24 cellular contexts compared by ENCODE assay signal in the genomic region with DNA sequence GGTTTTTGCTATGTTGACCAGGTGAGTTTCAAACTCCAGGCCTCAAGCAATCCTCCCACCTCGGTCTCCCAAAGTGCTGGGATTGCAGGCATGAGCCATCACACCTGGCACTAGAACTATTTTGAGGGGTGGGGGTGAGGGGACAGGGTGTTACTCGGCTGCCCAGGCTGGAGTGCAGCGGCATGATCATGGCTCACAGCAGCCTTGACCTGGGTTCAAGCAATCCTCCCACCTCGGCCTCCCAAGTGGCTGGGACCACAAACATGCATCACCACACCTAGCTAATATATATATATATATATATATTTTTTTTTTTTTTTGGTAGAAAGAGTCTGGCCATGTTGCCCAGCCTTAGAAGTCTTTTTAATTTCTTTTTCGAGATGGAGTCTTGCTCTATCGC. TPM values are rescaled to one million over a fixed set of nuclear protein-coding genes. Genes with fewer than 3 reads are reported as not detected.
DNase-seq lines count a peak whose midpoint lies in the region; ATAC-seq, FAIRE-seq and TF ChIP-seq lines count a peak whose summit lies in the region.
"Had no signal": no experiment of that assay in that cellular context is flagged by ENCODE, and none has a peak within 500 bp of the region (broad histone marks: within the 10 kb centered on the region; RNA-seq: fewer than 3 reads in every experiment).

No MANE protein-coding gene starts in this region.

- no peaks in the 10 kb centered on the region for H3K36me3 Mint-ChIP-seq in osteocyte (ENCODE audit: unreplicated experiment)

- in situ Hi-C loops in K562 (cut with MboI): no loop called here

- TF ChIP-seq POLR2A in K562 (conservative IDR thresholded peaks at IDR 0.05) (no peak), uterus (IDR thresholded peaks at IDR 0.05) (no peak)

- H3K4me2 ChIP-seq in K562 (ENCODE audit: insufficient read depth, low read length): no peak overlapping the region
- H3K4me2 ChIP-seq: GM23338 had no signal

- POLR2A ChIA-PET in K562 (lab: Yijun Ruan, JAX): interaction anchor here (0.6 kb wide), 1 partner anchor 132 kb away, joined by 5 read pairs; no protein-coding TSS in a partner anchor

- no TSS peak for BruUV-seq in K562 (replicated peaks; lab: Mats Ljungman, UMichigan)

- no peak for TF ChIP-seq EP300 in K562 (IDR thresholded peaks at IDR 0.05; ENCODE audit: low read length)

- H3K9me3 Mint-ChIP-seq in osteocyte (ENCODE audit: unreplicated experiment): no peaks in the 10 kb centered on the region
- H3K9me3 Mint-ChIP-seq: CD4-positive, alpha-beta T cell had no signal

- H3K9me3 ChIP-seq in K562 (replicated peaks; ENCODE audit: control insufficient read depth, insufficient read depth, low read depth, low read length) (peaks cover 5% of the 10 kb centered on the region; the same call in 1 of the 2 replicates), uterus (no peaks in the 10 kb centered on the region)
- H3K9me3 ChIP-seq: HAP-1, MG63 had no signal

- TF ChIP-seq CTCF in K562 (IDR thresholded peaks at IDR 0.05 in 2 of 3, conservative IDR thresholded peaks at IDR 0.05 in 1 of 3; ENCODE audit: insufficient read depth in 2 of 3, low read depth in 1 of 3, low read length in 3 of 3) (no peak), osteocyte (IDR thresholded peaks at IDR 0.05) (no peak), uterus (IDR thresholded peaks at IDR 0.05) (no peak)

- H3K36me3 ChIP-seq in K562 (ENCODE audit: control insufficient read depth, insufficient read depth, low read length) (no peaks in the 10 kb centered on the region), uterus (no peaks in the 10 kb centered on the region)
- H3K36me3 ChIP-seq: HAP-1, MG63 had no signal

- H3K27me3 ChIP-seq in K562 (ENCODE audit: control insufficient read depth in 2 of 2, insufficient read depth in 2 of 2, low read length in 2 of 2): no peaks in the 10 kb centered on the region
- no peaks in the 10 kb centered on the region for H3K27me3 ChIP-seq in uterus
- H3K27me3 ChIP-seq: MG63 had no signal

- H3K27ac ChIP-seq in K562 (ENCODE audit: extremely low read depth, low read depth, low read length): no peak overlapping the region
- H3K27ac ChIP-seq in uterus: peak overlapping the region; percentile 79 to 83

- CTCF ChIA-PET in K562 (lab: Yijun Ruan, JAX; ENCODE audit: low intra/inter-chr PET ratio): no interaction called here

- H3K27me3 Mint-ChIP-seq in osteocyte (ENCODE audit: unreplicated experiment): peaks cover 5% of the 10 kb centered on the region
- H3K27me3 Mint-ChIP-seq: CD4-positive, alpha-beta T cell had no signal

- H3K27ac Mint-ChIP-seq in osteocyte (ENCODE audit: unreplicated experiment): peak overlapping the region; percentile 97
- H3K27ac Mint-ChIP-seq: CD4-positive, alpha-beta T cell; GM23338 had no signal

- H3K79me2 ChIP-seq in K562 (ENCODE audit: control insufficient read depth, insufficient read depth, low read length): no peaks in the 10 kb centered on the region

- no peak overlapping the region for H3K4me3 ChIP-seq in K562
- no peak overlapping the region for H3K4me3 ChIP-seq in uterus
- H3K4me3 ChIP-seq: GM23338, HAP-1, MG63 had no signal

- peak overlapping the region; percentile 26; the same call in 1 of the 2 replicates for H2AFZ ChIP-seq in K562 (ENCODE audit: low read depth, low read length)
- H2AFZ ChIP-seq: GM23338 had no signal

- no peak for FAIRE-seq in K562 (lab: Jason Lieb, UNC)
- FAIRE-seq: D721Med, G401.6 had no signal

- 67% methylated on average over 6 of the region's 6 CpGs for WGBS in K562 (ENCODE audit: insufficient coverage, low coverage, missing lambda C conversion rate)

- peak; percentile 19 for DNase-seq in activated effector memory CD4-positive, alpha-beta T cell treated with anti-CD3 and anti-CD28 coated beads, Interleukin-2, amount 50 U/mL, for 16 hours
- no peak for DNase-seq in activated effector memory CD4-positive, alpha-beta T cell treated with Interleukin-2 at 50 U/mL for 16 hours
- no peak for DNase-seq in K562 (ENCODE audit: extremely low read depth in 1 of 4, low spot score in 3 of 4)
- DNase-seq in osteocyte (ENCODE audit: extremely low spot score, unreplicated experiment): no peak
- DNase-seq in uterus: peak in 1 of 2 donors; percentile 13
- no peak for DNase-seq in NCI-H1092 (lab: John Stamatoyannopoulos, UW)
- no peak for DNase-seq in activated CD4-positive, alpha-beta T cell treated with anti-CD3 and anti-CD28 coated beads for 48 hours
- DNase-seq: 8988T; CD4-positive, alpha-beta T cell; DMS53; KG1; MG63; NCI-H2029; NCI-H446 treated with DMSO at 0.1 percent for 48 hours; NCI-H526; NCI-H82; NK-92 treated with Interleukin-12 subunit alpha and Interleukin-12 subunit beta, amount 100 ng/mL, for 24 hours; PC-3 had no signal

- no peak overlapping the region for H3K4me3 Mint-ChIP-seq in osteocyte (ENCODE audit: unreplicated experiment)
- H3K4me3 Mint-ChIP-seq: CD4-positive, alpha-beta T cell; GM23338 had no signal

- H3K4me1 ChIP-seq in K562 (replicated peaks in 1 of 2; ENCODE audit: control insufficient read depth in 2 of 2, insufficient read depth in 2 of 2, low read length in 2 of 2) (peaks cover 24 to 41% of the 10 kb centered on the region in 2 experiments), uterus (peaks cover 7 to 11% of the 10 kb centered on the region in 2 donors)

- peak overlapping the region in 1 of 2 experiments; percentile 39; a peak in 1 of 4 replicates for H3K9ac ChIP-seq in K562 (ENCODE audit: insufficient read depth in 1 of 2, low read depth in 2 of 2, low read length in 2 of 2)

- no peak for TF ChIP-seq RAD21 in K562 (CRISPR knock-in tag; conservative IDR thresholded peaks at IDR 0.05 in 1 of 2, IDR thresholded peaks at IDR 0.05 in 1 of 2)

- no peaks in the 10 kb centered on the region for H4K20me1 ChIP-seq in K562 (replicated peaks; ENCODE audit: control insufficient read depth, insufficient read depth, low read length)

- intact Hi-C loops in K562 (cut with micrococcal nuclease) (no loop called here), uterus (cut with DNase I; ENCODE audit: low total_unique reads) (no loop called here)

- ATAC-seq in K562 (no peak), HG03439 (IDR thresholded peaks at IDR 0.05; ENCODE audit: unreplicated experiment) (no peak)
- ATAC-seq: GM23338, PC-3 had no signal

- H3K9me1 ChIP-seq in K562 (ENCODE audit: control insufficient read depth, insufficient read depth, low read length): no peaks in the 10 kb centered on the region

- peaks cover 48% of the 10 kb centered on the region for H3K4me1 Mint-ChIP-seq in osteocyte (ENCODE audit: unreplicated experiment)

RNA-seq across cellular contexts. Expression of a gene that starts 17.1 kb away (rescaled TPM):
- 6.0 and 26.3 TPM in 2 replicates for total RNA-seq in K562 (2011; cell fraction: chromatin; rRNA removed; ENCODE audit: low replicate concordance)
- total RNA-seq in K562 (2011; cell fraction: nucleolus; rRNA removed): 38.8 and 53.5 TPM in 2 replicates
- 31.1 and 36.4 TPM in 2 replicates for total RNA-seq in K562 (2011; cell fraction: nucleoplasm; rRNA removed)
- total RNA-seq in K562 (2014; rRNA removed) (49.6 and 70.6 TPM in 2 replicates), K562 (2014; rRNA removed; fragmentation: Illumina TruSeq; extraction: Trizol) (41.0 and 51.5 TPM in 2 replicates), K562 (2015; rRNA removed; fragmentation: Illumina TruSeq; extraction: Trizol) (155 and 161 TPM in 2 replicates), K562 (2021) (163 and 164 TPM in 2 replicates), osteocyte (1,725 and 1,814 TPM in 2 replicates), uterus (1,000 to 10,000 TPM in 1 of 4 donors, 100 to 1,000 TPM in 2, 10 to 100 TPM in 1; 22.2 to 1,343 (median 242) TPM)
- polyA plus RNA-seq in K562 (2011; rRNA removed) (22.7 and 77.6 TPM in 2 replicates), K562 (2014; fragmentation: Illumina TruSeq; extraction: Trizol) (242 and 297 TPM in 2 replicates), K562 (2014; fragmentation: Nextera tagmentation; extraction: Ambion mirVana) (100 to 1,000 TPM; 452 to 461 TPM), K562 (2014; rRNA removed) (77.7 and 150 TPM in 2 replicates)
- 128 TPM in 2 replicates for polyA plus RNA-seq in K562 (2011; cell fraction: cytosol; rRNA removed)
- polyA plus RNA-seq in K562 (2011; cell fraction: nucleus; rRNA removed): 28.0 and 34.2 TPM in 2 replicates
- 478 and 481 TPM in 2 replicates for polyA plus RNA-seq in K562 (2012)
- polyA minus RNA-seq in K562 (2011; rRNA and poly(A)+ RNA removed): 19.8 and 26.3 TPM in 2 replicates
- polyA minus RNA-seq in K562 (2011; cell fraction: cytosol; rRNA and poly(A)+ RNA removed): 49.6 and 95.7 TPM in 2 replicates
- 6.9 and 19.4 TPM in 2 replicates for polyA minus RNA-seq in K562 (2011; cell fraction: nucleus; rRNA and poly(A)+ RNA removed)

RNA-seq across cellular contexts. Expression of a gene that starts 23.9 kb away (rescaled TPM):
- total RNA-seq in K562 (2011; cell fraction: chromatin; rRNA removed; ENCODE audit: low replicate concordance): 394 and 929 TPM in 2 replicates
- total RNA-seq in K562 (2011; cell fraction: nucleolus; rRNA removed): 1,445 and 1,483 TPM in 2 replicates
- 1,061 and 1,262 TPM in 2 replicates for total RNA-seq in K562 (2011; cell fraction: nucleoplasm; rRNA removed)
- total RNA-seq in K562 (2014; rRNA removed) (793 and 818 TPM in 2 replicates), K562 (2014; rRNA removed; fragmentation: Illumina TruSeq; extraction: Trizol) (572 and 787 TPM in 2 replicates), K562 (2015; rRNA removed; fragmentation: Illumina TruSeq; extraction: Trizol) (979 and 985 TPM in 2 replicates), K562 (2021) (691 and 717 TPM in 2 replicates), osteocyte (352 and 355 TPM in 2 replicates), uterus (100 to 1,000 TPM in 2 of 4 donors, 10 to 100 TPM in 2; 13.4 to 672 (median 239) TPM)
- polyA plus RNA-seq in K562 (2011; rRNA removed) (900 and 1,311 TPM in 2 replicates), K562 (2014; fragmentation: Illumina TruSeq; extraction: Trizol) (1,966 and 1,984 TPM in 2 replicates), K562 (2014; fragmentation: Nextera tagmentation; extraction: Ambion mirVana) (1,000 to 10,000 TPM; 4,252 to 5,579 TPM), K562 (2014; rRNA removed) (974 and 999 TPM in 2 replicates)
- 2,724 and 2,737 TPM in 2 replicates for polyA plus RNA-seq in K562 (2011; cell fraction: cytosol; rRNA removed)
- 780 and 1,049 TPM in 2 replicates for polyA plus RNA-seq in K562 (2011; cell fraction: nucleus; rRNA removed)
- 1,084 and 1,212 TPM in 2 replicates for polyA plus RNA-seq in K562 (2012)
- polyA minus RNA-seq in K562 (2011; rRNA and poly(A)+ RNA removed): 752 and 801 TPM in 2 replicates
- polyA minus RNA-seq in K562 (2011; cell fraction: cytosol; rRNA and poly(A)+ RNA removed): 577 and 662 TPM in 2 replicates
- 139 and 266 TPM in 2 replicates for polyA minus RNA-seq in K562 (2011; cell fraction: nucleus; rRNA and poly(A)+ RNA removed)

RNA-seq across cellular contexts. Expression of a gene that starts 30.1 kb away (rescaled TPM):
- total RNA-seq in K562 (2011; cell fraction: chromatin; rRNA removed; ENCODE audit: low replicate concordance): 6.5 and 20.8 TPM in 2 replicates
- total RNA-seq in K562 (2011; cell fraction: nucleolus; rRNA removed): 47.0 and 138 TPM in 2 replicates
- 31.5 and 44.9 TPM in 2 replicates for total RNA-seq in K562 (2011; cell fraction: nucleoplasm; rRNA removed)
- total RNA-seq in K562 (2014; rRNA removed) (52.8 and 187 TPM in 2 replicates), K562 (2014; rRNA removed; fragmentation: Illumina TruSeq; extraction: Trizol) (137 and 145 TPM in 2 replicates), K562 (2015; rRNA removed; fragmentation: Illumina TruSeq; extraction: Trizol) (290 and 356 TPM in 2 replicates), K562 (2021) (693 and 698 TPM in 2 replicates), osteocyte (671 and 698 TPM in 2 replicates), uterus (100 to 1,000 TPM in 3 of 4 donors, 10 to 100 TPM in 1; 27.8 to 926 (median 269) TPM)
- polyA plus RNA-seq in K562 (2011; rRNA removed) (205 and 655 TPM in 2 replicates), K562 (2014; fragmentation: Illumina TruSeq; extraction: Trizol) (472 and 547 TPM in 2 replicates), K562 (2014; fragmentation: Nextera tagmentation; extraction: Ambion mirVana) (1,000 to 10,000 TPM; 3,629 to 4,872 TPM), K562 (2014; rRNA removed) (255 and 328 TPM in 2 replicates)
- 600 and 1,150 TPM in 2 replicates for polyA plus RNA-seq in K562 (2011; cell fraction: cytosol; rRNA removed)
- polyA plus RNA-seq in K562 (2011; cell fraction: nucleus; rRNA removed): 59.9 and 198 TPM in 2 replicates
- polyA plus RNA-seq in K562 (2012): 488 and 506 TPM in 2 replicates
- polyA minus RNA-seq in K562 (2011; rRNA and poly(A)+ RNA removed): 69.9 and 190 TPM in 2 replicates
- 143 and 401 TPM in 2 replicates for polyA minus RNA-seq in K562 (2011; cell fraction: cytosol; rRNA and poly(A)+ RNA removed)
- polyA minus RNA-seq in K562 (2011; cell fraction: nucleus; rRNA and poly(A)+ RNA removed): 14.8 and 71.3 TPM in 2 replicates

RNA-seq across cellular contexts. Expression of a gene that starts 31.6 kb away (rescaled TPM):
- 45.4 and 151 TPM in 2 replicates for total RNA-seq in K562 (2011; cell fraction: chromatin; rRNA removed; ENCODE audit: low replicate concordance)
- total RNA-seq in K562 (2011; cell fraction: nucleolus; rRNA removed): 117 and 141 TPM in 2 replicates
- total RNA-seq in K562 (2011; cell fraction: nucleoplasm; rRNA removed): 54.9 and 57.5 TPM in 2 replicates
- total RNA-seq in K562 (2014; rRNA removed): 22.7 and 26.2 TPM in 2 replicates
- 2.1 and 2.5 TPM in 2 replicates for total RNA-seq in K562 (2014; rRNA removed; fragmentation: Illumina TruSeq; extraction: Trizol)
- total RNA-seq in K562 (2015; rRNA removed; fragmentation: Illumina TruSeq; extraction: Trizol): 7.6 and 9.7 TPM in 2 replicates
- 33.6 and 37.1 TPM in 2 replicates for total RNA-seq in K562 (2021)
- 14.0 and 22.7 TPM in 2 replicates for polyA plus RNA-seq in K562 (2011; rRNA removed)
- 20.4 and 42.5 TPM in 2 replicates for polyA plus RNA-seq in K562 (2011; cell fraction: cytosol; rRNA removed)
- 174 and 271 TPM in 2 replicates for polyA plus RNA-seq in K562 (2011; cell fraction: nucleus; rRNA removed)
- polyA plus RNA-seq in K562 (2012): 17.2 and 19.0 TPM in 2 replicates
- polyA plus RNA-seq in K562 (2014; fragmentation: Illumina TruSeq; extraction: Trizol): 4.5 and 10.9 TPM in 2 replicates
- polyA plus RNA-seq in K562 (2014; fragmentation: Nextera tagmentation; extraction: Ambion mirVana): under 1 TPM in 1 of 2 experiments, not detected in 1; 0.20 TPM
- polyA plus RNA-seq in K562 (2014; rRNA removed): 30.0 and 32.0 TPM in 2 replicates
- polyA minus RNA-seq in K562 (2011; rRNA and poly(A)+ RNA removed): 2.1 and 3.3 TPM in 2 replicates
- 8.1 and 9.7 TPM in 2 replicates for polyA minus RNA-seq in K562 (2011; cell fraction: cytosol; rRNA and poly(A)+ RNA removed)
- polyA minus RNA-seq in K562 (2011; cell fraction: nucleus; rRNA and poly(A)+ RNA removed): 23.6 and 27.2 TPM in 2 replicates
- 61.0 and 63.3 TPM in 2 replicates for total RNA-seq in osteocyte
- 10 to 100 TPM in 2 of 4 donors, 1 to 10 TPM in 2; 1.8 to 39.7 (median 19.9) TPM for total RNA-seq in uterus

RNA-seq across cellular contexts. Expression of a gene that starts 38.4 kb away (rescaled TPM):
- total RNA-seq in K562 (2011; cell fraction: chromatin; rRNA removed; ENCODE audit: low replicate concordance): not detected in 2 replicates
- total RNA-seq in K562 (2011; cell fraction: nucleolus; rRNA removed): not detected in 2 replicates
- total RNA-seq in K562 (2011; cell fraction: nucleoplasm; rRNA removed): not detected in 2 replicates
- total RNA-seq in K562 (2014; rRNA removed) (not detected in 2 replicates), K562 (2014; rRNA removed; fragmentation: Illumina TruSeq; extraction: Trizol) (not detected in 2 replicates), K562 (2015; rRNA removed; fragmentation: Illumina TruSeq; extraction: Trizol) (not detected in 2 replicates), K562 (2021) (not detected in 2 replicates), osteocyte (not detected in 2 replicates), uterus (not detected)
- polyA plus RNA-seq in K562 (2011; rRNA removed) (not detected in 2 replicates), K562 (2014; fragmentation: Illumina TruSeq; extraction: Trizol) (not detected in 2 replicates), K562 (2014; fragmentation: Nextera tagmentation; extraction: Ambion mirVana) (not detected), K562 (2014; rRNA removed) (0.19 TPM in 1 of 2 replicates, not detected in the other)
- polyA plus RNA-seq in K562 (2011; cell fraction: cytosol; rRNA removed): not detected in 2 replicates
- not detected in 2 replicates for polyA plus RNA-seq in K562 (2011; cell fraction: nucleus; rRNA removed)
- not detected in 2 replicates for polyA plus RNA-seq in K562 (2012)
- polyA minus RNA-seq in K562 (2011; rRNA and poly(A)+ RNA removed): not detected in 2 replicates
- polyA minus RNA-seq in K562 (2011; cell fraction: cytosol; rRNA and poly(A)+ RNA removed): not detected in 2 replicates
- polyA minus RNA-seq in K562 (2011; cell fraction: nucleus; rRNA and poly(A)+ RNA removed): not detected in 2 replicates
- total RNA-seq: CD4-positive, alpha-beta T cell; GM23338; PC-3 had no signal
- polyA plus RNA-seq: BJ, GM23338 had no signal
